3 cellular contexts compared by ENCODE assay signal in genomic region chr14:54125109-54125508, GRCh38.
"Had no signal": no experiment of that assay in that cellular context is flagged by ENCODE, and none has a peak within 500 bp of the region (broad histone marks: within the 10 kb centered on the region; RNA-seq: fewer than 3 reads in every experiment).

No MANE protein-coding gene starts in this region.

- DNase-seq: GDM1, GF-D8 had no signal

- H3K4me3 ChIP-seq: GM12878 had no signal

- ATAC-seq: GM12878 had no signal
